Comparison of ENCODE assay signal across 8 cellular contexts in genomic region chr17:63406689-63407330, GRCh38. TPM values are rescaled to one million over a fixed set of nuclear protein-coding genes. Genes with fewer than 3 reads are reported as not detected.
A peak's percentile ranks its signal among the peaks of the same experiment; 100 is the strongest.
DNase-seq lines count a peak whose midpoint lies in the region; ATAC-seq and TF ChIP-seq lines count a peak whose summit lies in the region.

No MANE protein-coding gene starts in this region.

- H3K27ac ChIP-seq in right cardiac atrium (ENCODE audit: low read length) = no peak overlapping the region
- H3K27ac ChIP-seq in gastrocnemius medialis = no peak overlapping the region

- H3K4me1 ChIP-seq in right cardiac atrium (ENCODE audit: control insufficient read depth, insufficient read depth, low read length) (no peaks in the 10 kb centered on the region), gastrocnemius medialis (no peaks in the 10 kb centered on the region)

- in situ Hi-C loops in gastrocnemius medialis (cut with MboI; ENCODE audit: low sequenced_read_pairs in 4 of 4) = loop anchor here in 3 of 4 donors (10.0 to 25.0 kb wide), 3 partner anchors 420 to 702 kb away; no protein-coding TSS in a partner anchor

- 25% methylated on average over 4 of the region's 4 CpGs for WGBS in right cardiac atrium

- no peaks in the 10 kb centered on the region for H3K36me3 ChIP-seq in gastrocnemius medialis

- no peak for TF ChIP-seq POLR2A in gastrocnemius medialis (IDR thresholded peaks at IDR 0.05)

- intact Hi-C loops in right cardiac atrium (cut with DNase I) (loop anchor here (2.0 to 10.0 kb wide), 5 partner anchors 322 to 732 kb away; no protein-coding TSS in a partner anchor), gastrocnemius medialis (cut with DNase I; ENCODE audit: low total_unique reads) (loop anchor here (1.0 to 2.0 kb wide), 2 partner anchors 324 to 704 kb away; no protein-coding TSS in a partner anchor)

- peak; percentile 84 to 87 for ATAC-seq in right cardiac atrium
- ATAC-seq in gastrocnemius medialis = peak; percentile 81 to 87
- no peak for ATAC-seq in HG02571 (IDR thresholded peaks at IDR 0.05; ENCODE audit: unreplicated experiment)

- H3K4me3 ChIP-seq in right cardiac atrium (ENCODE audit: low read length) (no peak overlapping the region), gastrocnemius medialis (no peak overlapping the region)

- CTCF ChIA-PET in HEK293T (lab: Yijun Ruan, JAX) = interaction anchor here (0.6 to 2.1 kb wide), 22 partner anchors 9 to 436 kb away, joined by 3 to 13 read pairs (median 4); no protein-coding TSS in a partner anchor

- no peaks in the 10 kb centered on the region for H3K9me3 ChIP-seq in right cardiac atrium (ENCODE audit: control insufficient read depth, low read length)
- no peaks in the 10 kb centered on the region for H3K9me3 ChIP-seq in gastrocnemius medialis

- POLR2A ChIA-PET in HEK293T (lab: Yijun Ruan, JAX) = no interaction called here

- DNase-seq in GDM1 (lab: John Stamatoyannopoulos, UW) (peak; percentile 74), HEK293T (ENCODE audit: extremely low spot score) (peak; percentile 82), NCI-H128 (lab: John Stamatoyannopoulos, UW; ENCODE audit: unreplicated experiment) (peak; percentile 74), SKM-1 treated with dmso at 0.1 percent for 144 hours (lab: John Stamatoyannopoulos, UW; ENCODE audit: unreplicated experiment) (peak; percentile 74), amniotic stem cell (lab: John Stamatoyannopoulos, UW) (peak; percentile 83), right cardiac atrium (peak in 2 of 3 donors; percentile 58 to 66), gastrocnemius medialis (peak; percentile 48 to 55)

- H3K27me3 ChIP-seq in right cardiac atrium (ENCODE audit: control insufficient read depth, insufficient read depth) (no peaks in the 10 kb centered on the region), gastrocnemius medialis (no peaks in the 10 kb centered on the region)

- peak; percentile 55 to 82 (median 65) for TF ChIP-seq CTCF in gastrocnemius medialis (IDR thresholded peaks at IDR 0.05 in 4 of 5, conservative IDR thresholded peaks at IDR 0.05 in 1 of 5)

TF ChIP-seq in HEK293T, 16 proteins besides CTCF, POLR2A, EP300 and RAD21:
- TF ChIP-seq SUZ12 (IDR thresholded peaks at IDR 0.05) = no peak
- no peak for TF ChIP-seq TARDBP (IDR thresholded peaks at IDR 0.05)
- TF ChIP-seq ARNT (IDR thresholded peaks at IDR 0.05) = no peak
- no peak for TF ChIP-seq PKNOX1 (IDR thresholded peaks at IDR 0.05)
- no peak for TF ChIP-seq HDGF (IDR thresholded peaks at IDR 0.05; ENCODE audit: borderline replicate concordance)
- no peak for TF ChIP-seq BHLHE40 (IDR thresholded peaks at IDR 0.05; ENCODE audit: borderline replicate concordance)
- TF ChIP-seq FOXK2 (IDR thresholded peaks at IDR 0.05) = no peak
- TF ChIP-seq ZNF384 (IDR thresholded peaks at IDR 0.05) = no peak
- TF ChIP-seq ELF4 (IDR thresholded peaks at IDR 0.05) = no peak
- no peak for TF ChIP-seq NFRKB (IDR thresholded peaks at IDR 0.05)
- no peak for TF ChIP-seq CTBP1 (IDR thresholded peaks at IDR 0.05; ENCODE audit: borderline replicate concordance)
- no peak for TF ChIP-seq L3MBTL2 (conservative IDR thresholded peaks at IDR 0.05)
- TF ChIP-seq SP1 (IDR thresholded peaks at IDR 0.05) = no peak
- TF ChIP-seq FOXM1 (IDR thresholded peaks at IDR 0.05; ENCODE audit: borderline replicate concordance) = no peak
- TF ChIP-seq LEF1 (IDR thresholded peaks at IDR 0.05; ENCODE audit: borderline replicate concordance) = no peak
- no peak for TF ChIP-seq FOXA1 (IDR thresholded peaks at IDR 0.05)

RNA-seq across cellular contexts. Expression of gene CYB561, which starts 39.3 kb away (rescaled TPM):
- total RNA-seq in right cardiac atrium (10 to 100 TPM; 19.2 to 26.5 (median 24.0) TPM), gastrocnemius medialis (1 to 10 TPM; 2.2 to 6.5 (median 3.9) TPM)
- 20.2 TPM for polyA plus RNA-seq in right cardiac atrium
